In genomic region chr15:62469874-62470688, GRCh38 we compare ENCODE assay signal across 9 cellular contexts.
DNase-seq lines count a peak whose midpoint lies in the region; ATAC-seq, FAIRE-seq and TF ChIP-seq lines count a peak whose summit lies in the region.
"Had no signal": no experiment of that assay in that cellular context is flagged by ENCODE, and none has a peak within 500 bp of the region (broad histone marks: within the 10 kb centered on the region; RNA-seq: fewer than 3 reads in every experiment).

No MANE protein-coding gene starts in this region.

- 73 to 79% methylated on average over 11 of the region's 11 CpGs for WGBS in pancreas, 2 donors

- DNase-seq in AG09309 (ENCODE audit: low read depth) (peak; percentile 91), PC-9 (peak; percentile 54 to 64), fibroblast of pulmonary artery (ENCODE audit: low read depth) (peak; percentile 77), pancreas (peak in 1 of 6 donors; percentile 16), hepatic stellate cell (ENCODE audit: low spot score) (no peak), SW 1271 (lab: John Stamatoyannopoulos, UW) (no peak)
- DNase-seq in activated CD4-positive, CD25-positive, alpha-beta regulatory T cell treated with anti-CD3 and anti-CD28 coated beads, Interleukin-2, amount 50 U/mL, for 72 hours = no peak
- no peak for DNase-seq in activated CD4-positive, alpha-beta T cell treated with anti-CD3 and anti-CD28 coated beads for 48 hours
- DNase-seq: CD4-positive, alpha-beta T cell had no signal

- peaks cover 5% of the 10 kb centered on the region; the same call in 1 of the 2 replicates for H3F3A ChIP-seq in PC-9 (ENCODE audit: insufficient read depth, low read depth)

- H3K27ac ChIP-seq in PC-9 (no peak overlapping the region), pancreas (no peak overlapping the region)

- H3K9me2 ChIP-seq in PC-9 (ENCODE audit: insufficient read depth) = no peaks in the 10 kb centered on the region

- POLR2A ChIA-PET in PC-9 (lab: Charles Lee; ENCODE audit: unreplicated experiment) = no interaction called here

- H3K4me2 ChIP-seq in PC-9 = no peak overlapping the region

- ATAC-seq in pancreas = peak in 3 of 4 donors; percentile 39 to 51 (median 45)

- H4K20me1 ChIP-seq in PC-9 (ENCODE audit: insufficient read depth) = no peaks in the 10 kb centered on the region

- H3K4me1 ChIP-seq in PC-9 (replicated peaks; ENCODE audit: insufficient read depth) (peaks cover 12% of the 10 kb centered on the region), pancreas (no peaks in the 10 kb centered on the region)

- H3K27me3 ChIP-seq in PC-9 (ENCODE audit: insufficient read depth, low read depth) = no peaks in the 10 kb centered on the region
- H3K27me3 ChIP-seq in pancreas = no peaks in the 10 kb centered on the region

- no TSS peak for BruUV-seq in PC-9 (replicated peaks; lab: Mats Ljungman, UMichigan)

- no peaks in the 10 kb centered on the region for H3K79me2 ChIP-seq in PC-9 (ENCODE audit: low read depth)

- H2AFZ ChIP-seq in PC-9 = no peak overlapping the region

- H3K9me3 ChIP-seq in PC-9 (ENCODE audit: insufficient read depth, low read depth) (no peaks in the 10 kb centered on the region), pancreas (no peaks in the 10 kb centered on the region)

- CTCF ChIA-PET in PC-9 (lab: Charles Lee) = interaction anchor here (0.7 kb wide), 2 partner anchors 232 to 880 kb away, joined by 3 read pairs; no protein-coding TSS in a partner anchor

- no peak for FAIRE-seq in pancreas (lab: Jason Lieb, UNC)

- TF ChIP-seq CTCF in AG09309 (IDR thresholded peaks at IDR 0.05; ENCODE audit: control insufficient read depth, insufficient read depth, low read depth, low read length, missing control alignments) (no peak), PC-9 (conservative IDR thresholded peaks at IDR 0.05) (no peak), fibroblast of pulmonary artery (IDR thresholded peaks at IDR 0.05; ENCODE audit: low read length, missing control alignments) (no peak), pancreas (IDR thresholded peaks at IDR 0.05) (no peak)

- H3K4me3 ChIP-seq in AG09309 (ENCODE audit: control insufficient read depth, low read depth, low read length) = no peak overlapping the region
- no peak overlapping the region for H3K4me3 ChIP-seq in PC-9
- H3K4me3 ChIP-seq in fibroblast of pulmonary artery (replicated peaks; ENCODE audit: low read depth, low read length) = no peak overlapping the region
- H3K4me3 ChIP-seq in pancreas = no peak overlapping the region

- intact Hi-C loops in PC-9 (cut with micrococcal nuclease; ENCODE audit: unreplicated experiment) (loop anchor here (5.0 to 10.0 kb wide), 2 partner anchors 78 to 275 kb away; partner anchors contain the start of gene TLN2), pancreas (cut with DNase I) (no loop called here)

- H3K36me3 ChIP-seq in PC-9 (ENCODE audit: low read depth) (no peaks in the 10 kb centered on the region), pancreas (no peaks in the 10 kb centered on the region)

Comparison
In these comparisons a context has a peak if more than half of its experiments do, and no peak if none do; other contexts are left out.
1. DNase-seq: peak in AG09309 (single experiment), PC-9 (2 of 2) and fibroblast of pulmonary artery (single experiment); none in hepatic stellate cell (single experiment), SW 1271 (0 of 2), activated CD4-positive, CD25-positive, alpha-beta regulatory T cell treated with anti-CD3 and anti-CD28 coated beads, Interleukin-2, amount 50 U/mL, for 72 hours (single experiment) and activated CD4-positive, alpha-beta T cell treated with anti-CD3 and anti-CD28 coated beads for 48 hours (single experiment).